In genomic region chr7:152747224-152747623, GRCh38 we compare ENCODE assay signal across 6 cellular contexts.
"Had no signal": no experiment of that assay in that cellular context is flagged by ENCODE, and none has a peak within 500 bp of the region (broad histone marks: within the 10 kb centered on the region; RNA-seq: fewer than 3 reads in every experiment).

No MANE protein-coding gene starts in this region.

- DNase-seq: IMR-90, KBM-7, KG1 had no signal

- FAIRE-seq: HTR-8/SVneo had no signal

- H3K4me2 ChIP-seq: KMS-11 had no signal

- H3K27ac ChIP-seq: HL-60, KMS-11 had no signal

- H3K9ac ChIP-seq: KMS-11 had no signal
